In genomic region chr7:30879139-30880089, GRCh38 we compare ENCODE assay signal across 1 cellular context.
TF ChIP-seq lines count a peak whose summit lies in the region.

No MANE protein-coding gene starts in this region.

TF ChIP-seq in WTC11, 78 proteins besides CTCF, POLR2A, EP300 and RAD21:
- TF ChIP-seq ZNF121 (CRISPR knock-in tag; IDR thresholded peaks at IDR 0.05), result no peak
- TF ChIP-seq, protein P1, sequence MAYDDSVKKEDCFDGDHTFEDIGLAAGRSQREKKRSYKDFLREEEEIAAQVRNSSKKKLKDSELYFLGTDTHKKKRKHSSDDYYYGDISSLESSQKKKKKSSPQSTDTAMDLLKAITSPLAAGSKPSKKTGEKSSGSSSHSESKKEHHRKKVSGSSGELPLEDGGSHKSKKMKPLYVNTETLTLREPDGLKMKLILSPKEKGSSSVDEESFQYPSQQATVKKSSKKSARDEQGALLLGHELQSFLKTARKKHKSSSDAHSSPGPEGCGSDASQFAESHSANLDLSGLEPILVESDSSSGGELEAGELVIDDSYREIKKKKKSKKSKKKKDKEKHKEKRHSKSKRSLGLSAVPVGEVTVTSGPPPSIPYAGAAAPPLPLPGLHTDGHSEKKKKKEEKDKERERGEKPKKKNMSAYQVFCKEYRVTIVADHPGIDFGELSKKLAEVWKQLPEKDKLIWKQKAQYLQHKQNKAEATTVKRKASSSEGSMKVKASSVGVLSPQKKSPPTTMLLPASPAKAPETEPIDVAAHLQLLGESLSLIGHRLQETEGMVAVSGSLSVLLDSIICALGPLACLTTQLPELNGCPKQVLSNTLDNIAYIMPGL (CRISPR knock-in tag; IDR thresholded peaks at IDR 0.05), result no peak
- no peak for TF ChIP-seq ZNF396 (CRISPR knock-in tag; IDR thresholded peaks at IDR 0.05; ENCODE audit: borderline replicate concordance)
- TF ChIP-seq, protein P2, sequence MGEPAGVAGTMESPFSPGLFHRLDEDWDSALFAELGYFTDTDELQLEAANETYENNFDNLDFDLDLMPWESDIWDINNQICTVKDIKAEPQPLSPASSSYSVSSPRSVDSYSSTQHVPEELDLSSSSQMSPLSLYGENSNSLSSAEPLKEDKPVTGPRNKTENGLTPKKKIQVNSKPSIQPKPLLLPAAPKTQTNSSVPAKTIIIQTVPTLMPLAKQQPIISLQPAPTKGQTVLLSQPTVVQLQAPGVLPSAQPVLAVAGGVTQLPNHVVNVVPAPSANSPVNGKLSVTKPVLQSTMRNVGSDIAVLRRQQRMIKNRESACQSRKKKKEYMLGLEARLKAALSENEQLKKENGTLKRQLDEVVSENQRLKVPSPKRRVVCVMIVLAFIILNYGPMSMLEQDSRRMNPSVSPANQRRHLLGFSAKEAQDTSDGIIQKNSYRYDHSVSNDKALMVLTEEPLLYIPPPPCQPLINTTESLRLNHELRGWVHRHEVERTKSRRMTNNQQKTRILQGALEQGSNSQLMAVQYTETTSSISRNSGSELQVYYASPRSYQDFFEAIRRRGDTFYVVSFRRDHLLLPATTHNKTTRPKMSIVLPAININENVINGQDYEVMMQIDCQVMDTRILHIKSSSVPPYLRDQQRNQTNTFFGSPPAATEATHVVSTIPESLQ (CRISPR knock-in tag; IDR thresholded peaks at IDR 0.05), result no peak
- no peak for TF ChIP-seq E2F5 (CRISPR knock-in tag; IDR thresholded peaks at IDR 0.05)
- TF ChIP-seq ZSCAN18 (CRISPR knock-in tag; IDR thresholded peaks at IDR 0.05), result no peak
- TF ChIP-seq RELA (CRISPR knock-in tag; IDR thresholded peaks at IDR 0.05; ENCODE audit: borderline replicate concordance), result no peak
- TF ChIP-seq NR2C2 (CRISPR knock-in tag; IDR thresholded peaks at IDR 0.05), result no peak
- TF ChIP-seq TEAD4 (CRISPR knock-in tag; IDR thresholded peaks at IDR 0.05), result no peak
- TF ChIP-seq MAX (CRISPR knock-in tag; IDR thresholded peaks at IDR 0.05), result no peak
- TF ChIP-seq ZNF219 (CRISPR knock-in tag; IDR thresholded peaks at IDR 0.05; ENCODE audit: borderline replicate concordance), result no peak
- no peak for TF ChIP-seq TCF7 (CRISPR knock-in tag; IDR thresholded peaks at IDR 0.05; ENCODE audit: low read depth)
- TF ChIP-seq ZNF317 (CRISPR knock-in tag; IDR thresholded peaks at IDR 0.05; ENCODE audit: borderline replicate concordance, low read depth), result no peak
- no peak for TF ChIP-seq NFE2L1 (CRISPR knock-in tag; IDR thresholded peaks at IDR 0.05)
- TF ChIP-seq ETV6 (CRISPR knock-in tag; IDR thresholded peaks at IDR 0.05), result no peak
- no peak for TF ChIP-seq NR3C1 (CRISPR knock-in tag; conservative IDR thresholded peaks at IDR 0.05; ENCODE audit: low read depth)
- TF ChIP-seq SMAD3 (CRISPR knock-in tag; IDR thresholded peaks at IDR 0.05; ENCODE audit: borderline replicate concordance), result no peak
- no peak for TF ChIP-seq ATF1 (CRISPR knock-in tag; IDR thresholded peaks at IDR 0.05)
- no peak for TF ChIP-seq FOXK1 (CRISPR knock-in tag; IDR thresholded peaks at IDR 0.05)
